In genomic region chr14:76962303-76962660, GRCh38 we compare ENCODE assay signal across 8 cellular contexts.
A peak's percentile ranks its signal among the peaks of the same experiment; 100 is the strongest.
DNase-seq lines count a peak whose midpoint lies in the region; ATAC-seq and TF ChIP-seq lines count a peak whose summit lies in the region.

No MANE protein-coding gene starts in this region.

- peak overlapping the region; percentile 90 for H3K27ac ChIP-seq in left ventricle myocardium inferior (replicated peaks)

- H3K4me1 ChIP-seq in left ventricle myocardium inferior, result peaks cover 32% of the 10 kb centered on the region
- peaks cover 46% of the 10 kb centered on the region for H3K4me1 ChIP-seq in mucosa of stomach (ENCODE audit: control insufficient read depth, insufficient read depth, low read length)

- DNase-seq in left ventricle myocardium inferior (no peak), Right ventricle myocardium inferior (ENCODE audit: missing footprints) (no peak), choroid plexus epithelial cell (ENCODE audit: low read depth) (no peak), NK-92 (lab: John Stamatoyannopoulos, UW; ENCODE audit: unreplicated experiment) (no peak)
- DNase-seq in stimulated activated CD4-positive, alpha-beta T cell treated with anti-CD3 and anti-CD28 coated beads, Interleukin-12 subunit alpha, Interleukin-12 subunit beta, amount 100 ng/mL, for 4 hours, result no peak
- DNase-seq in activated CD4-positive, CD25-positive, alpha-beta regulatory T cell treated with anti-CD3 and anti-CD28 coated beads, Interleukin-2, amount 50 U/mL, for 72 hours, result no peak

- H3K36me3 ChIP-seq in left ventricle myocardium inferior, result no peaks in the 10 kb centered on the region
- no peaks in the 10 kb centered on the region for H3K36me3 ChIP-seq in mucosa of stomach (ENCODE audit: control insufficient read depth, insufficient read depth, low read length)

- no peaks in the 10 kb centered on the region for H3K27me3 ChIP-seq in left ventricle myocardium inferior (ENCODE audit: low read depth)
- H3K27me3 ChIP-seq in mucosa of stomach (ENCODE audit: control insufficient read depth, insufficient read depth, low read length), result no peaks in the 10 kb centered on the region

- H3K9me3 ChIP-seq in left ventricle myocardium inferior (replicated peaks) (no peaks in the 10 kb centered on the region), mucosa of stomach (ENCODE audit: control insufficient read depth, low read length) (no peaks in the 10 kb centered on the region)

- H3K4me3 ChIP-seq in left ventricle myocardium inferior, result peak overlapping the region; percentile 66
- H3K4me3 ChIP-seq in choroid plexus epithelial cell (ENCODE audit: low read depth, low read length), result peak overlapping the region; percentile 20
- peak overlapping the region; percentile 40 for H3K4me3 ChIP-seq in mucosa of stomach (ENCODE audit: low read length)

- intact Hi-C loops in left ventricle myocardium inferior (cut with micrococcal nuclease), result no loop called here
- intact Hi-C loops in Right ventricle myocardium inferior (cut with DNase I), result no loop called here

- no peak for TF ChIP-seq CTCF in left ventricle myocardium inferior (IDR thresholded peaks at IDR 0.05; ENCODE audit: borderline replicate concordance)
- TF ChIP-seq CTCF in choroid plexus epithelial cell (conservative IDR thresholded peaks at IDR 0.05; ENCODE audit: low read depth, low read length), result no peak

- H3K9ac ChIP-seq in mucosa of stomach (ENCODE audit: low read length), result peak overlapping the region; percentile 79

- ATAC-seq in Right ventricle myocardium inferior (no peak), HG03342 (IDR thresholded peaks at IDR 0.05; ENCODE audit: unreplicated experiment) (no peak)
